In genomic region chr9:7298123-7298522, GRCh38 we compare ENCODE assay signal across 13 cellular contexts.
DNase-seq lines count a peak whose midpoint lies in the region; ATAC-seq and TF ChIP-seq lines count a peak whose summit lies in the region.
"Had no signal": no experiment of that assay in that cellular context is flagged by ENCODE, and none has a peak within 500 bp of the region (broad histone marks: within the 10 kb centered on the region; RNA-seq: fewer than 3 reads in every experiment).

No MANE protein-coding gene starts in this region.

- H3K9me3 ChIP-seq in thyroid gland, result no peaks in the 10 kb centered on the region
- H3K9me3 ChIP-seq: neutrophil had no signal

- no peak overlapping the region for H3K27ac ChIP-seq in thyroid gland
- H3K27ac ChIP-seq: 22Rv1, foreskin keratinocyte, neutrophil had no signal

- TF ChIP-seq POLR2A in thyroid gland (IDR thresholded peaks at IDR 0.05), result no peak

- DNase-seq in NCI-H2107 treated with DMSO at 0.1 percent for 48 hours (lab: John Stamatoyannopoulos, UW; ENCODE audit: unreplicated experiment) (peak; percentile 13), NCI-H2107 (lab: John Stamatoyannopoulos, UW) (no peak), thyroid gland (no peak), OCI-M2 (lab: John Stamatoyannopoulos, UW; ENCODE audit: unreplicated experiment) (no peak), NCI-H2029 (lab: John Stamatoyannopoulos, UW) (no peak)
- DNase-seq in stimulated activated CD4-positive, alpha-beta T cell treated with anti-CD3 and anti-CD28 coated beads, Interleukin-2, amount 100 ng/mL, for 24 hours, result peak; percentile 17 to 26
- DNase-seq: activated gamma-delta T cell treated with Interleukin-2 at 50 U/mL for 16 hours, foreskin keratinocyte had no signal

- no peaks in the 10 kb centered on the region for H3K36me3 ChIP-seq in thyroid gland
- H3K36me3 ChIP-seq: neutrophil had no signal

- H3K4me3 ChIP-seq in thyroid gland (replicated peaks in 1 of 3), result no peak overlapping the region
- H3K4me3 ChIP-seq: GM23338 had no signal

- WGBS in thyroid gland, 2 donors, result 67 to 70% methylated on average over 3 of the region's 3 CpGs

- intact Hi-C loops in thyroid gland (cut with DNase I), result no loop called here

- ATAC-seq in GM21529 (IDR thresholded peaks at IDR 0.05; ENCODE audit: unreplicated experiment) (peak; percentile 99), HG03469 (IDR thresholded peaks at IDR 0.05; ENCODE audit: unreplicated experiment) (peak; percentile 97)
- ATAC-seq: foreskin keratinocyte, GM23338 had no signal

- H3K4me1 ChIP-seq in thyroid gland, result no peaks in the 10 kb centered on the region
- H3K4me1 ChIP-seq: foreskin keratinocyte had no signal

- no peak for TF ChIP-seq CTCF in thyroid gland (IDR thresholded peaks at IDR 0.05)

- H3K27me3 ChIP-seq in thyroid gland, result no peaks in the 10 kb centered on the region
- H3K27me3 ChIP-seq: foreskin keratinocyte, neutrophil had no signal

Comparison
In these comparisons a context has a peak if more than half of its experiments do, and no peak if none do; other contexts are left out.
1. DNase-seq: peak in NCI-H2107 treated with DMSO at 0.1 percent for 48 hours (single experiment) and stimulated activated CD4-positive, alpha-beta T cell treated with anti-CD3 and anti-CD28 coated beads, Interleukin-2, amount 100 ng/mL, for 24 hours (2 of 2); none in NCI-H2107 (single experiment), thyroid gland (0 of 2), OCI-M2 (single experiment) and NCI-H2029 (single experiment).